ENCODE assay signal across 1 cellular context in genomic region chr1:6602669-6603423, GRCh38.
TF ChIP-seq lines count a peak whose summit lies in the region.

TSS of gene KLHL21 (minus strand) at chr1:6602869. CDS start at chr1:6602817, 52 bp downstream.

TF ChIP-seq in HEK293, 187 proteins besides CTCF, POLR2A, EP300 and RAD21 (continued from another document and continues in another):
- TF ChIP-seq PRDM2 (tag by site-specific recombination; IDR thresholded peaks at IDR 0.05; ENCODE audit: borderline replicate concordance) = no peak
- TF ChIP-seq KLF8 (tag by site-specific recombination; IDR thresholded peaks at IDR 0.05) = peak; percentile 65; the same call in 1 of the 2 replicates
- peak; percentile 70 for TF ChIP-seq ZNF660 (tag by site-specific recombination; IDR thresholded peaks at IDR 0.05)
- peak; percentile 64; the same call in 1 of the 2 replicates for TF ChIP-seq GLIS1 (tag by site-specific recombination; IDR thresholded peaks at IDR 0.05)
- no peak for TF ChIP-seq EGR2 (tag by site-specific recombination; IDR thresholded peaks at IDR 0.05; ENCODE audit: low read depth)
- TF ChIP-seq ZNF558 (tag by site-specific recombination; IDR thresholded peaks at IDR 0.05) = no peak
- TF ChIP-seq ZNF362 (tag by site-specific recombination; IDR thresholded peaks at IDR 0.05) = 0 out of 2 replicates have a peak, but pooled peaks have one; percentile 26
- TF ChIP-seq ZNF580 (tag by site-specific recombination; IDR thresholded peaks at IDR 0.05) = peak; percentile 21; the same call in 1 of the 2 replicates
- TF ChIP-seq ZNF16 (tag by site-specific recombination; IDR thresholded peaks at IDR 0.05; ENCODE audit: low read depth) = no peak
- 0 out of 2 replicates have a peak, but pooled peaks have one; percentile 3 for TF ChIP-seq ZSCAN5A (tag by site-specific recombination; IDR thresholded peaks at IDR 0.05)
- no peak for TF ChIP-seq ZNF18 (tag by site-specific recombination; IDR thresholded peaks at IDR 0.05)
- no peak for TF ChIP-seq ZNF518A (tag by site-specific recombination; conservative IDR thresholded peaks at IDR 0.05; ENCODE audit: low read depth)
- peak; percentile 19; the same call in 1 of the 2 replicates for TF ChIP-seq ZNF596 (tag by site-specific recombination; IDR thresholded peaks at IDR 0.05)
- peak; percentile 85 for TF ChIP-seq PATZ1 (tag by site-specific recombination; IDR thresholded peaks at IDR 0.05)
- TF ChIP-seq ZNF416 (tag by site-specific recombination; IDR thresholded peaks at IDR 0.05) = no peak
- 0 out of 2 replicates have a peak, but pooled peaks have one; percentile 40 for TF ChIP-seq ZNF184 (tag by site-specific recombination; IDR thresholded peaks at IDR 0.05)
- no peak for TF ChIP-seq ZNF292 (tag by site-specific recombination; IDR thresholded peaks at IDR 0.05; ENCODE audit: borderline replicate concordance, low read depth)
- TF ChIP-seq ZBTB11 (tag by site-specific recombination; conservative IDR thresholded peaks at IDR 0.05; ENCODE audit: low read depth) = peak; percentile 26; the same call in 1 of the 2 replicates
- TF ChIP-seq ZNF530 (tag by site-specific recombination; IDR thresholded peaks at IDR 0.05; ENCODE audit: low read depth) = no peak
- TF ChIP-seq ZNF501 (tag by site-specific recombination; IDR thresholded peaks at IDR 0.05) = 0 out of 2 replicates have a peak, but pooled peaks have one; percentile 44
- TF ChIP-seq ZNF837 (tag by site-specific recombination; IDR thresholded peaks at IDR 0.05) = no peak
- peak; percentile 73; the same call in 1 of the 2 replicates for TF ChIP-seq ZNF561 (tag by site-specific recombination; IDR thresholded peaks at IDR 0.05; ENCODE audit: borderline replicate concordance)
- TF ChIP-seq ZBTB17 (tag by site-specific recombination; IDR thresholded peaks at IDR 0.05) = peak; percentile 25; the same call in 1 of the 2 replicates
- no peak for TF ChIP-seq ZNF621 (tag by site-specific recombination; IDR thresholded peaks at IDR 0.05)
- TF ChIP-seq ZNF112 (tag by site-specific recombination; IDR thresholded peaks at IDR 0.05) = no peak
- TF ChIP-seq ZNF544 (tag by site-specific recombination; IDR thresholded peaks at IDR 0.05) = no peak
- no peak for TF ChIP-seq ZNF366 (tag by site-specific recombination; conservative IDR thresholded peaks at IDR 0.05)
- no peak for TF ChIP-seq ZNF274 (IDR thresholded peaks at IDR 0.05; ENCODE audit: low read length)
- no peak for TF ChIP-seq ZNF274 (tag by site-specific recombination; IDR thresholded peaks at IDR 0.05; ENCODE audit: borderline replicate concordance)
- TF ChIP-seq ZNF707 (tag by site-specific recombination; IDR thresholded peaks at IDR 0.05) = no peak
- TF ChIP-seq ZNF692 (tag by site-specific recombination; IDR thresholded peaks at IDR 0.05) = peak; percentile 18; the same call in 1 of the 2 replicates
- 0 out of 2 replicates have a peak, but pooled peaks have one; percentile 27 for TF ChIP-seq KLF1 (tag by site-specific recombination; IDR thresholded peaks at IDR 0.05)
- no peak for TF ChIP-seq ZNF302 (tag by site-specific recombination; IDR thresholded peaks at IDR 0.05; ENCODE audit: low read depth)
